In genomic region chr2:27664622-27665363, GRCh38 we compare ENCODE assay signal across 1 cellular context.
A peak's percentile ranks its signal among the peaks of the same experiment; 100 is the strongest.
TF ChIP-seq lines count a peak whose summit lies in the region.

No MANE protein-coding gene starts in this region.

TF ChIP-seq in HepG2, 621 proteins besides CTCF, POLR2A, EP300 and RAD21:
- TF ChIP-seq ZNF17 (CRISPR knock-in tag; IDR thresholded peaks at IDR 0.05) (peak; percentile 20; the same call in 1 of the 2 replicates), THAP9 (CRISPR knock-in tag; IDR thresholded peaks at IDR 0.05; ENCODE audit: borderline replicate concordance) (no peak), ZNF362 (CRISPR knock-in tag; IDR thresholded peaks at IDR 0.05; ENCODE audit: borderline replicate concordance) (0 out of 2 replicates have a peak, but pooled peaks have one; percentile 53), ZNF691 (CRISPR knock-in tag; IDR thresholded peaks at IDR 0.05; ENCODE audit: borderline replicate concordance, low read depth) (no peak), TARDBP (CRISPR knock-in tag; IDR thresholded peaks at IDR 0.05) (peak; percentile 26; the same call in 1 of the 2 replicates), ZBTB33 (CRISPR knock-in tag; IDR thresholded peaks at IDR 0.05) (peak; percentile 67; the same call in 1 of the 2 replicates), ZNF770 (CRISPR knock-in tag; IDR thresholded peaks at IDR 0.05) (peak; percentile 95), ZNF496 (CRISPR knock-in tag; IDR thresholded peaks at IDR 0.05; ENCODE audit: insufficient replicate concordance) (no peak), CEBPG (CRISPR knock-in tag; IDR thresholded peaks at IDR 0.05) (peak; percentile 90), ZNF503 (CRISPR knock-in tag; IDR thresholded peaks at IDR 0.05) (no peak), ZNF615 (CRISPR knock-in tag; IDR thresholded peaks at IDR 0.05; ENCODE audit: borderline replicate concordance) (no peak), ZNF253 (CRISPR knock-in tag; IDR thresholded peaks at IDR 0.05; ENCODE audit: borderline replicate concordance) (0 out of 2 replicates have a peak, but pooled peaks have one; percentile 12), ZNF121 (CRISPR knock-in tag; IDR thresholded peaks at IDR 0.05) (0 out of 2 replicates have a peak, but pooled peaks have one; percentile 20), CEBPB (IDR thresholded peaks at IDR 0.05; ENCODE audit: borderline replicate concordance, low read depth, low read length) (peak; percentile 93), MZF1 (CRISPR knock-in tag; IDR thresholded peaks at IDR 0.05; ENCODE audit: borderline replicate concordance) (no peak), REPIN1 (CRISPR knock-in tag; IDR thresholded peaks at IDR 0.05; ENCODE audit: borderline replicate concordance, low read depth) (no peak), KAT8 (CRISPR knock-in tag; IDR thresholded peaks at IDR 0.05) (0 out of 2 replicates have a peak, but pooled peaks have one; percentile 18), RERE (CRISPR knock-in tag; IDR thresholded peaks at IDR 0.05; ENCODE audit: low read depth) (no peak), ZNF710 (CRISPR knock-in tag; IDR thresholded peaks at IDR 0.05; ENCODE audit: borderline replicate concordance) (no peak), NR2C2 (CRISPR knock-in tag; IDR thresholded peaks at IDR 0.05; ENCODE audit: borderline replicate concordance) (no peak)
